ENCODE assay signal across 8 cellular contexts in the genomic region with DNA sequence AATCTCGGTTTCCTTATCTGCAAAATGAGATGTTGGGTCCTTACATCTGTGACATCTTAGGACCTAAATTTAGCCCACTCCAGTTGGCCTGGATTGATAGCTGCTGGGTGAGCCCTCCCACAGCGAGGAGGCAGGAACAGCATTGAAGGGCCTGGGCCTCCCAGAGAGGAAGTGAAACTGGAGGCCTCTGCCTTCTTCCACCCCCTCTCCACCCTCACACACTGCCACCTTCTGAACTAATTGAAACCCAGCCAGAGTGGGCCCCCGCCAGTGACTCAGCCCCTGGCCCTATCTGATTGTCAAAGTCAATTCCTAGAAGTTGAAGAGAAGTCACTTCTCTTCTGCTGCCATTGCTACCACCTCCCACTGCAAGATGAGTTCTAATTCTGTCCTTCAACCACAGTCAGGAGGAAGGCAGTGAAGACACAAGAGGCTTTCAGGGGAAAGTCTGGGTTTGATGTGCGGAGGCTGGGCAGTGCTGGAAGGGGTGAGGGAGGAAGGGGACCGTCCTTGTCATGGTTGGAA. TPM values are rescaled to one million over a fixed set of nuclear protein-coding genes. Genes with fewer than 3 reads are reported as not detected.
DNase-seq lines count a peak whose midpoint lies in the region; ATAC-seq and TF ChIP-seq lines count a peak whose summit lies in the region.

No MANE protein-coding gene starts in this region.

- peaks cover 6% of the 10 kb centered on the region for H3K4me1 Mint-ChIP-seq in neural crest cell

- ATAC-seq in GM18870 (IDR thresholded peaks at IDR 0.05; ENCODE audit: unreplicated experiment): peak; percentile 63
- peak; percentile 69 for ATAC-seq in HG03039 (IDR thresholded peaks at IDR 0.05; ENCODE audit: unreplicated experiment)

- H3K27me3 Mint-ChIP-seq in neural crest cell (ENCODE audit: low read depth): peaks cover 2% of the 10 kb centered on the region

- no peaks in the 10 kb centered on the region for H3K36me3 ChIP-seq in SJCRH30

- H3K9me3 ChIP-seq in SJCRH30 (replicated peaks): no peaks in the 10 kb centered on the region

- H3K4me3 Mint-ChIP-seq in neural crest cell: no peak overlapping the region

- TF ChIP-seq CTCF in neural crest cell (conservative IDR thresholded peaks at IDR 0.05): no peak

- DNase-seq in SJCRH30: peak; percentile 27 to 33
- peak; percentile 78 for DNase-seq in activated naive CD4-positive, alpha-beta T cell treated with anti-CD3 and anti-CD28 coated beads, Interleukin-2, amount 50 U/mL, for 16 hours
- no peak for DNase-seq in neural crest cell (ENCODE audit: low read depth, low spot score)
- no peak for DNase-seq in NCI-H2081 (lab: John Stamatoyannopoulos, UW)
- no peak for DNase-seq in NCI-H1105 treated with DMSO at 0.1 percent for 48 hours (lab: John Stamatoyannopoulos, UW)
- DNase-seq in effector CD4-positive, alpha-beta T cell: no peak

- peak overlapping the region; percentile 67 for H3K27ac Mint-ChIP-seq in neural crest cell (ENCODE audit: unreplicated experiment)

- H3K9me3 Mint-ChIP-seq in neural crest cell: peaks cover 7% of the 10 kb centered on the region

- H3K4me1 ChIP-seq in SJCRH30: no peaks in the 10 kb centered on the region

- H3K36me3 Mint-ChIP-seq in neural crest cell (ENCODE audit: low read depth): no peaks in the 10 kb centered on the region

- H3K27me3 ChIP-seq in SJCRH30: no peaks in the 10 kb centered on the region

- H3K27ac ChIP-seq in SJCRH30: no peak overlapping the region

- H3K4me3 ChIP-seq in SJCRH30: no peak overlapping the region

RNA-seq across cellular contexts. Expression of gene NEK6, which starts 55.2 kb away (rescaled TPM):
- total RNA-seq in SJCRH30 (2014; rRNA removed; shearing (Covaris generic)): 26.1 and 28.4 TPM in 2 replicates
- 31.7 and 31.9 TPM in 2 replicates for total RNA-seq in neural crest cell

Comparison
In these comparisons a context has a peak if more than half of its experiments do, and no peak if none do; other contexts are left out.
1. DNase-seq: peak in SJCRH30 (2 of 2) and activated naive CD4-positive, alpha-beta T cell treated with anti-CD3 and anti-CD28 coated beads, Interleukin-2, amount 50 U/mL, for 16 hours (single experiment); none in neural crest cell (single experiment), NCI-H2081 (0 of 2), NCI-H1105 treated with DMSO at 0.1 percent for 48 hours (single experiment) and effector CD4-positive, alpha-beta T cell (single experiment).